ENCODE assay signal across 16 cellular contexts in genomic region chr3:122184591-122184929, GRCh38. TPM values are rescaled to one million over a fixed set of nuclear protein-coding genes. Genes with fewer than 3 reads are reported as not detected.
DNase-seq lines count a peak whose midpoint lies in the region; ATAC-seq, FAIRE-seq and TF ChIP-seq lines count a peak whose summit lies in the region.
"Had no signal": no experiment of that assay in that cellular context is flagged by ENCODE, and none has a peak within 500 bp of the region (broad histone marks: within the 10 kb centered on the region; RNA-seq: fewer than 3 reads in every experiment).

No MANE protein-coding gene starts in this region.

- H3K27ac ChIP-seq in Peyer's patch (no peak overlapping the region), iPS DF 6.9 (ENCODE audit: low read length) (no peak overlapping the region), pancreas (peak overlapping the region; percentile 51 to 80 (median 72)), stomach (no peak overlapping the region)
- H3K27ac ChIP-seq: dorsolateral prefrontal cortex had no signal

- no peak for TF ChIP-seq EP300 in stomach (IDR thresholded peaks at IDR 0.05)

- POLR2A ChIA-PET in GM10248 (lab: Yijun Ruan, JAX): no interaction called here

- no peak for FAIRE-seq in pancreas (lab: Jason Lieb, UNC)
- FAIRE-seq: small intestine had no signal

- H3K9me3 ChIP-seq in Peyer's patch (no peaks in the 10 kb centered on the region), iPS DF 6.9 (ENCODE audit: control insufficient read depth, insufficient read depth, low read length) (no peaks in the 10 kb centered on the region), pancreas (no peaks in the 10 kb centered on the region), stomach (no peaks in the 10 kb centered on the region)

- CTCF ChIA-PET in GM10248 (lab: Yijun Ruan, JAX): interaction anchor here (0.7 to 1.5 kb wide), 3 partner anchors 11 to 155 kb away, joined by 3 read pairs; no protein-coding TSS in a partner anchor

- no peak for TF ChIP-seq POLR2A in Peyer's patch (IDR thresholded peaks at IDR 0.05)
- TF ChIP-seq POLR2A in stomach (IDR thresholded peaks at IDR 0.05): no peak

- ATAC-seq in pancreas (peak in 2 of 4 donors; percentile 5 to 11), GM18870 (IDR thresholded peaks at IDR 0.05; ENCODE audit: unreplicated experiment) (no peak)

- H3K4me1 ChIP-seq in Peyer's patch: peaks cover 0 to 35% (median 0%) of the 10 kb centered on the region in 4 donors
- H3K4me1 ChIP-seq in iPS DF 6.9 (ENCODE audit: control insufficient read depth, insufficient read depth, low read length): no peaks in the 10 kb centered on the region
- H3K4me1 ChIP-seq in pancreas: peaks cover 0 to 6% (median 0%) of the 10 kb centered on the region in 3 donors
- H3K4me1 ChIP-seq in stomach: peaks cover 10 to 22% (median 12%) of the 10 kb centered on the region in 4 donors

- H3K36me3 ChIP-seq in Peyer's patch (no peaks in the 10 kb centered on the region), iPS DF 6.9 (ENCODE audit: control insufficient read depth, insufficient read depth, low read length) (no peaks in the 10 kb centered on the region), pancreas (no peaks in the 10 kb centered on the region), stomach (no peaks in the 10 kb centered on the region)

- WGBS in iPS DF 6.9 (ENCODE audit: insufficient coverage, insufficient read length): no CpG with 5 or more reads among the region's 19 CpGs
- WGBS in pancreas, 2 donors: 31 to 36% methylated on average over 16 to 19 of the region's 19 CpGs
- 9 to 25% (median 17%) methylated on average over 16 to 19 of the region's 19 CpGs for WGBS in stomach, 5 donors

- H3K27me3 ChIP-seq in Peyer's patch (peaks cover 0 to 10% of the 10 kb centered on the region in 2 donors), iPS DF 6.9 (ENCODE audit: control insufficient read depth, insufficient read depth, low read length) (peaks cover 11% of the 10 kb centered on the region), pancreas (no peaks in the 10 kb centered on the region), stomach (peaks cover 12 to 69% (median 30%) of the 10 kb centered on the region in 3 donors)

- DNase-seq in DMS79 (lab: John Stamatoyannopoulos, UW) (peak; percentile 30), Peyer's patch (no peak), iPS DF 6.9 (ENCODE audit: low read depth, low spot score) (no peak), pancreas (no peak), GM10248 (ENCODE audit: extremely low spot score) (no peak), NAMALWA (ENCODE audit: low spot score) (no peak), stomach (no peak)
- DNase-seq: activated CD4-positive, alpha-beta T cell treated with anti-CD3 and anti-CD28 coated beads, Interleukin-2, amount 10 ng/mL, durations not matched to agents 7 days and 5 days; anterior cingulate cortex; dorsolateral prefrontal cortex; foreskin fibroblast; NCI-H187 treated with DMSO at 0.1 percent for 48 hours; small intestine had no signal

- no peak for TF ChIP-seq CTCF in Peyer's patch (IDR thresholded peaks at IDR 0.05)
- no peak for TF ChIP-seq CTCF in pancreas (IDR thresholded peaks at IDR 0.05)
- TF ChIP-seq CTCF in GM10248 (IDR thresholded peaks at IDR 0.05; ENCODE audit: control extremely low read depth, extremely low read depth, low read depth, missing control alignments): no peak
- no peak for TF ChIP-seq CTCF in stomach (IDR thresholded peaks at IDR 0.05)

- intact Hi-C loops in pancreas (cut with DNase I) (no loop called here), stomach (cut with DNase I; ENCODE audit: low total_unique reads) (no loop called here)

- peak overlapping the region in 3 of 4 donors; percentile 13 to 40 (median 38) for H3K4me3 ChIP-seq in Peyer's patch
- H3K4me3 ChIP-seq in iPS DF 6.9 (ENCODE audit: low read length): peak overlapping the region; percentile 46; the same call in 1 of the 2 replicates
- H3K4me3 ChIP-seq in pancreas: peak overlapping the region in 3 of 4 donors; percentile 38 to 49 (median 49)
- H3K4me3 ChIP-seq in stomach: peak overlapping the region in 2 of 4 donors; percentile 23 to 40

RNA-seq across cellular contexts. Expression of gene CASR, which starts 1.1 kb away (rescaled TPM):
- total RNA-seq in Peyer's patch (1 to 10 TPM in 2 of 4 donors, under 1 TPM in 1, not detected in 1; 0.28 to 1.7 (median 1.1) TPM), pancreas (10 to 100 TPM in 3 of 6 donors, 1 to 10 TPM in 3; 7.6 to 15.5 (median 10.5) TPM), stomach (1 to 10 TPM in 1 of 5 donors, under 1 TPM in 1, not detected in 3; 0.37 to 3.0 TPM)
- polyA plus RNA-seq in pancreas (10 to 100 TPM in 1 of 2 donors, 1 to 10 TPM in 1; 6.9 to 24.6 TPM), stomach (under 1 TPM in 2 of 3 donors, not detected in 1; 0.03 to 0.50 TPM)
- total RNA-seq: activated T-helper 2 cell treated with anti-CD3 and anti-CD28 coated beads, Interferon-gamma antibody, Interleukin-2, Interleukin-4, amounts not matched to agents 10 μg/mL and 5 μg/mL and 100 μg/mL, durations not matched to agents 14 hours and 24 hours and 36 hours; temporal lobe had no signal

Comparison
In these comparisons a context has a peak if more than half of its experiments do, and no peak if none do; other contexts are left out.
1. H3K27ac ChIP-seq: peak in pancreas (4 of 4); none in Peyer's patch (0 of 4), iPS DF 6.9 (single experiment) and stomach (0 of 5).